18 cellular contexts compared by ENCODE assay signal in genomic region chr20:44596010-44596409, GRCh38. TPM values are rescaled to one million over a fixed set of nuclear protein-coding genes. Genes with fewer than 3 reads are reported as not detected.
DNase-seq lines count a peak whose midpoint lies in the region; ATAC-seq, FAIRE-seq and TF ChIP-seq lines count a peak whose summit lies in the region.
"Had no signal": no experiment of that assay in that cellular context is flagged by ENCODE, and none has a peak within 500 bp of the region (broad histone marks: within the 10 kb centered on the region; RNA-seq: fewer than 3 reads in every experiment).

No MANE protein-coding gene starts in this region.

- no peaks in the 10 kb centered on the region for H4K20me1 ChIP-seq in HepG2 (ENCODE audit: insufficient read depth, low read length)

- H3K27ac ChIP-seq in RWPE2 (ENCODE audit: poor library complexity, severe bottlenecking) (no peak overlapping the region), lower lobe of right lung (peak overlapping the region; percentile 5), A673 (ENCODE audit: low read depth, low read length, poor library complexity, severe bottlenecking) (no peak overlapping the region), HepG2 (ENCODE audit: extremely low read length, insufficient read depth, low read length) (no peak overlapping the region)

- H3K36me3 ChIP-seq in RWPE2 (ENCODE audit: low read depth) = no peaks in the 10 kb centered on the region
- H3K36me3 ChIP-seq in lower lobe of right lung = peaks cover 16% of the 10 kb centered on the region
- peaks cover 9% of the 10 kb centered on the region for H3K36me3 ChIP-seq in A673 (ENCODE audit: insufficient read depth, low read length, poor library complexity, severe bottlenecking)
- H3K36me3 ChIP-seq in HepG2 (replicated peaks in 1 of 2; ENCODE audit: control insufficient read depth in 1 of 2, insufficient read depth in 2 of 2, low read length in 2 of 2) = peaks cover under 1 to 12% of the 10 kb centered on the region in 2 experiments; a peak in 1 of 5 replicates

- H3K9ac ChIP-seq in HepG2 (ENCODE audit: insufficient read depth, low read depth, low read length) = no peak overlapping the region

- BruUV-seq in A673 (replicated peaks; lab: Mats Ljungman, UMichigan) (no TSS peak), HepG2 (replicated peaks; lab: Mats Ljungman, UMichigan) (no TSS peak)

- ATAC-seq in RWPE2 (ENCODE audit: low read depth) (peak; percentile 40; the same call in 2 of the 3 replicates), lower lobe of right lung (no peak), HepG2 (no peak)
- no peak for ATAC-seq in stimulated activated naive B cell treated with anti-CD40 and anti-IgM and Interleukin-4, amounts not matched to agents 10 μg/mL and 1 μg/mL and 100 μg/mL, for 72 hours (replicated peaks)
- ATAC-seq in activated naive CD4-positive, alpha-beta T cell treated with anti-CD3 and anti-CD28 coated beads, Interleukin-2, amount 50 U/mL, for 72 hours = no peak
- ATAC-seq: activated CD4-positive, CD25-positive, alpha-beta regulatory T cell treated with anti-CD3 and anti-CD28 coated beads, Interleukin-2, amount 50 U/mL, for 24 hours; GM12878 had no signal

- POLR2A ChIA-PET in A673 (lab: Charles Lee; ENCODE audit: low non-redundant PET) = no interaction called here
- POLR2A ChIA-PET in HepG2 (lab: Yijun Ruan, JAX) = no interaction called here

- CTCF ChIA-PET in A673 (lab: Charles Lee) = no interaction called here
- CTCF ChIA-PET in HepG2 (lab: Yijun Ruan, JAX; ENCODE audit: low intra/inter-chr PET ratio, low total read pairs) = no interaction called here

- peak overlapping the region; percentile 55 to 60 for H3K4me3 Mint-ChIP-seq in stimulated activated naive B cell treated with anti-CD40 and anti-IgM and Interleukin-4, amounts not matched to agents 10 μg/mL and 1 μg/mL and 100 μg/mL, for 72 hours
- H3K4me3 Mint-ChIP-seq: nephron had no signal

- H3K27me3 Mint-ChIP-seq in stimulated activated naive B cell treated with anti-CD40 and anti-IgM and Interleukin-4, amounts not matched to agents 10 μg/mL and 1 μg/mL and 100 μg/mL, for 72 hours = no peaks in the 10 kb centered on the region

- H3K27me3 ChIP-seq in RWPE2 (ENCODE audit: insufficient read depth, poor library complexity, severe bottlenecking) (no peaks in the 10 kb centered on the region), lower lobe of right lung (ENCODE audit: low read depth) (no peaks in the 10 kb centered on the region), A673 (replicated peaks; ENCODE audit: insufficient read depth, low read depth, low read length, poor library complexity) (no peaks in the 10 kb centered on the region), HepG2 (ENCODE audit: control insufficient read depth in 1 of 2, insufficient read depth in 2 of 2, low read length in 2 of 2) (no peaks in the 10 kb centered on the region)

- peaks cover 44 to 72% of the 10 kb centered on the region in 2 donors for H3K36me3 Mint-ChIP-seq in stimulated activated naive B cell treated with anti-CD40 and anti-IgM and Interleukin-4, amounts not matched to agents 10 μg/mL and 1 μg/mL and 100 μg/mL, for 72 hours
- H3K36me3 Mint-ChIP-seq in activated naive CD4-positive, alpha-beta T cell treated with anti-CD3 and anti-CD28 coated beads, Interleukin-2, amount 50 U/mL, for 72 hours = no peaks in the 10 kb centered on the region

- H3K4me3 ChIP-seq in RWPE2 (ENCODE audit: severe bottlenecking) (no peak overlapping the region), lower lobe of right lung (no peak overlapping the region), A673 (ENCODE audit: low read depth, low read length, poor library complexity, severe bottlenecking) (no peak overlapping the region), HepG2 (replicated peaks in 1 of 3; ENCODE audit: insufficient read depth in 1 of 3, low read depth in 2 of 3, low read length in 3 of 3) (no peak overlapping the region)
- H3K4me3 ChIP-seq: GM12878 had no signal

- in situ Hi-C loops in HepG2 (cut with HindIII; ENCODE audit: extremely low pct_ligation_motif_present, low pct_unique_long_range_greater_than_20kb) = no loop called here

- H3K79me2 ChIP-seq in HepG2 (ENCODE audit: insufficient read depth, low read length) = no peaks in the 10 kb centered on the region

- 92% methylated on average over 4 of the region's 4 CpGs for WGBS in HepG2 (ENCODE audit: low lambda C conversion rate)

- H3K4me2 ChIP-seq in HepG2 (ENCODE audit: low read depth, low read length) = no peak overlapping the region

- no peak for FAIRE-seq in HepG2 (lab: Jason Lieb, UNC)
- FAIRE-seq: astrocyte, D721Med, G401.6, GM12878 had no signal

- H3K4me1 Mint-ChIP-seq in stimulated activated naive B cell treated with anti-CD40 and anti-IgM and Interleukin-4, amounts not matched to agents 10 μg/mL and 1 μg/mL and 100 μg/mL, for 72 hours = peaks cover 0 to 73% of the 10 kb centered on the region in 2 donors

- no peak for TF ChIP-seq CTCF in RWPE2 (IDR thresholded peaks at IDR 0.05; ENCODE audit: poor library complexity, severe bottlenecking)
- TF ChIP-seq CTCF in lower lobe of right lung (IDR thresholded peaks at IDR 0.05) = no peak
- no peak for TF ChIP-seq CTCF in A673 (conservative IDR thresholded peaks at IDR 0.05; ENCODE audit: low read depth, low read length)
- TF ChIP-seq CTCF in HepG2 (CRISPR knock-in tag; IDR thresholded peaks at IDR 0.05) = no peak

- TF ChIP-seq POLR2A in HepG2 (IDR thresholded peaks at IDR 0.05; ENCODE audit: insufficient read depth in 1 of 2, low read depth in 2 of 2, low read length in 2 of 2) = no peak

- H3K27ac Mint-ChIP-seq in stimulated activated naive B cell treated with anti-CD40 and anti-IgM and Interleukin-4, amounts not matched to agents 10 μg/mL and 1 μg/mL and 100 μg/mL, for 72 hours = peak overlapping the region; percentile 96
- no peak overlapping the region for H3K27ac Mint-ChIP-seq in activated naive CD4-positive, alpha-beta T cell treated with anti-CD3 and anti-CD28 coated beads, Interleukin-2, amount 50 U/mL, for 72 hours
- H3K27ac Mint-ChIP-seq: nephron had no signal

- peaks cover 3% of the 10 kb centered on the region for H3K4me1 ChIP-seq in RWPE2 (ENCODE audit: insufficient read depth, poor library complexity, severe bottlenecking)
- peaks cover 62% of the 10 kb centered on the region for H3K4me1 ChIP-seq in lower lobe of right lung
- peaks cover 33% of the 10 kb centered on the region for H3K4me1 ChIP-seq in A673 (ENCODE audit: insufficient read depth, low read length, poor library complexity, severe bottlenecking)
- H3K4me1 ChIP-seq in HepG2 (ENCODE audit: insufficient read depth, low read length) = peaks cover 13% of the 10 kb centered on the region

- H3K9me3 Mint-ChIP-seq in stimulated activated naive B cell treated with anti-CD40 and anti-IgM and Interleukin-4, amounts not matched to agents 10 μg/mL and 1 μg/mL and 100 μg/mL, for 72 hours = no peaks in the 10 kb centered on the region
- no peaks in the 10 kb centered on the region for H3K9me3 Mint-ChIP-seq in activated naive CD4-positive, alpha-beta T cell treated with anti-CD3 and anti-CD28 coated beads, Interleukin-2, amount 50 U/mL, for 72 hours
- H3K9me3 Mint-ChIP-seq: nephron had no signal

- DNase-seq in HT1080 (ENCODE audit: low read depth) (peak; percentile 26), RWPE2 (ENCODE audit: low spot score) (peak; percentile 62), lower lobe of right lung (no peak), A673 (ENCODE audit: low spot score) (no peak), NCI-H2171 treated with DMSO at 0.1 percent for 48 hours (lab: John Stamatoyannopoulos, UW) (no peak), HepG2 (ENCODE audit: low spot score) (no peak)
- no peak for DNase-seq in stimulated activated naive B cell treated with anti-CD40 and anti-IgM and Interleukin-4, amounts not matched to agents 10 μg/mL and 1 μg/mL and 100 μg/mL, for 72 hours
- no peak for DNase-seq in activated naive CD4-positive, alpha-beta T cell treated with anti-CD3 and anti-CD28 coated beads, Interleukin-2, amount 50 U/mL, for 72 hours (ENCODE audit: low spot score in 2 of 2)
- DNase-seq: activated gamma-delta T cell, NCI-H2029 treated with DMSO at 0.1 percent for 48 hours, NCI-H524 treated with DMSO at 0.1 percent for 48 hours, OCI-M1 had no signal

- H2AFZ ChIP-seq in HepG2 (ENCODE audit: low read length) = no peak overlapping the region

- intact Hi-C loops in lower lobe of right lung (cut with DNase I) (no loop called here), A673 (cut with micrococcal nuclease; ENCODE audit: unreplicated experiment) (loop anchor here (5.0 kb wide), 1 partner anchor 74 kb away; the partner anchor contains the start of gene SERINC3), HepG2 (cut with micrococcal nuclease; ENCODE audit: unreplicated experiment) (no loop called here)

- TF ChIP-seq RAD21 in HepG2 (CRISPR knock-in tag; IDR thresholded peaks at IDR 0.05) = no peak

- H3K9me3 ChIP-seq in RWPE2 (ENCODE audit: severe bottlenecking) (no peaks in the 10 kb centered on the region), lower lobe of right lung (no peaks in the 10 kb centered on the region), A673 (ENCODE audit: low read depth, low read length, poor library complexity, severe bottlenecking) (no peaks in the 10 kb centered on the region), HepG2 (ENCODE audit: low read length) (no peaks in the 10 kb centered on the region)

- TF ChIP-seq EP300 in HepG2 (IDR thresholded peaks at IDR 0.05; ENCODE audit: low read depth in 2 of 2, low read length in 2 of 2) (no peak), HepG2 (CRISPR knock-in tag; IDR thresholded peaks at IDR 0.05; ENCODE audit: borderline replicate concordance) (no peak)

RNA-seq across cellular contexts. Expression of gene PKIG, which starts 13.6 kb away (rescaled TPM):
- 18.2 and 19.2 TPM in 2 replicates for total RNA-seq in HT1080 (2014; rRNA removed; shearing (Covaris generic))
- 19.7 and 19.8 TPM in 2 replicates for polyA plus RNA-seq in HT1080 (2015; cell fraction: cytosol; rRNA removed)
- 5.8 and 6.3 TPM in 2 replicates for polyA plus RNA-seq in HT1080 (2015; cell fraction: nucleus; rRNA removed)
- total RNA-seq in lower lobe of right lung = 61.6 TPM
- 58.5 and 64.9 TPM in 2 replicates for total RNA-seq in A673 (2021)
- total RNA-seq in HepG2 (2016; rRNA removed; fragmentation: Illumina TruSeq; extraction: Trizol) = 44.5 and 47.6 TPM in 2 replicates
- 153 and 165 TPM in 2 replicates for total RNA-seq in HepG2 (2016; cell fraction: cytosol; rRNA removed; fragmentation: Illumina TruSeq; extraction: Trizol; ENCODE audit: low read depth)
- 46.5 and 47.5 TPM in 2 replicates for total RNA-seq in HepG2 (2016; cell fraction: insoluble cytoplasmic fraction; rRNA removed; fragmentation: Illumina TruSeq; extraction: Trizol)
- 152 and 172 TPM in 2 replicates for total RNA-seq in HepG2 (2016; cell fraction: membrane; rRNA removed; fragmentation: Illumina TruSeq; extraction: Trizol)
- total RNA-seq in HepG2 (2016; cell fraction: nucleus; rRNA removed; fragmentation: Illumina TruSeq; extraction: Trizol) = 15.9 and 17.5 TPM in 2 replicates
- 30.8 and 31.0 TPM in 2 replicates for polyA plus RNA-seq in HepG2 (2011; rRNA removed)
- polyA plus RNA-seq in HepG2 (2011; cell fraction: cytosol; rRNA removed) = 38.5 and 44.2 TPM in 2 replicates
- 16.9 and 18.1 TPM in 2 replicates for polyA plus RNA-seq in HepG2 (2011; cell fraction: nucleus; rRNA removed)
- 31.8 and 34.8 TPM in 2 replicates for polyA plus RNA-seq in HepG2 (2012)
- 204 and 234 TPM in 2 replicates for polyA plus RNA-seq in HepG2 (2016; cell fraction: cytosol; fragmentation: Illumina TruSeq; extraction: Trizol; ENCODE audit: low read depth)
- 54.1 and 61.3 TPM in 2 replicates for polyA plus RNA-seq in HepG2 (2016; cell fraction: insoluble cytoplasmic fraction; fragmentation: Illumina TruSeq; extraction: Trizol; ENCODE audit: low read depth)
- 173 and 198 TPM in 2 replicates for polyA plus RNA-seq in HepG2 (2016; cell fraction: membrane; fragmentation: Illumina TruSeq; extraction: Trizol; ENCODE audit: low read depth)
- polyA plus RNA-seq in HepG2 (2016; cell fraction: nucleus; fragmentation: Illumina TruSeq; extraction: Trizol; ENCODE audit: insufficient read depth, low read depth) = 31.1 and 35.7 TPM in 2 replicates
- polyA minus RNA-seq in HepG2 (2011; rRNA and poly(A)+ RNA removed; ENCODE audit: low replicate concordance) = 5.9 and 22.6 TPM in 2 replicates
- 13.4 and 14.9 TPM in 2 replicates for polyA minus RNA-seq in HepG2 (2011; cell fraction: cytosol; rRNA and poly(A)+ RNA removed)
- 9.3 and 9.9 TPM in 2 replicates for polyA minus RNA-seq in HepG2 (2011; cell fraction: nucleus; rRNA and poly(A)+ RNA removed)
- total RNA-seq in activated naive CD4-positive, alpha-beta T cell treated with anti-CD3 and anti-CD28 coated beads, Interleukin-2, amount 50 U/mL, for 72 hours = 10 to 100 TPM in 1 of 2 donors, 1 to 10 TPM in 1; 2.0 to 10.5 TPM

RNA-seq across cellular contexts. Expression of gene ADA, which starts 55.5 kb away (rescaled TPM):
- 7.8 and 10.3 TPM in 2 replicates for total RNA-seq in HT1080 (2014; rRNA removed; shearing (Covaris generic))
- 23.2 and 26.9 TPM in 2 replicates for polyA plus RNA-seq in HT1080 (2015; cell fraction: cytosol; rRNA removed)
- polyA plus RNA-seq in HT1080 (2015; cell fraction: nucleus; rRNA removed) = 24.4 and 26.9 TPM in 2 replicates
- total RNA-seq in lower lobe of right lung (7.7 TPM), A673 (2021) (19.3 and 27.2 TPM in 2 replicates), HepG2 (2016; rRNA removed; fragmentation: Illumina TruSeq; extraction: Trizol) (2.5 and 2.7 TPM in 2 replicates)
- 1.3 and 2.8 TPM in 2 replicates for total RNA-seq in HepG2 (2016; cell fraction: cytosol; rRNA removed; fragmentation: Illumina TruSeq; extraction: Trizol; ENCODE audit: low read depth)
- 2.0 and 2.9 TPM in 2 replicates for total RNA-seq in HepG2 (2016; cell fraction: insoluble cytoplasmic fraction; rRNA removed; fragmentation: Illumina TruSeq; extraction: Trizol)
- total RNA-seq in HepG2 (2016; cell fraction: membrane; rRNA removed; fragmentation: Illumina TruSeq; extraction: Trizol) = 1.9 and 2.5 TPM in 2 replicates
- 1.4 and 1.6 TPM in 2 replicates for total RNA-seq in HepG2 (2016; cell fraction: nucleus; rRNA removed; fragmentation: Illumina TruSeq; extraction: Trizol)
- polyA plus RNA-seq in HepG2 (2011; rRNA removed) = 9.8 and 11.3 TPM in 2 replicates
- 9.6 and 12.4 TPM in 2 replicates for polyA plus RNA-seq in HepG2 (2011; cell fraction: cytosol; rRNA removed)
- 13.3 and 16.8 TPM in 2 replicates for polyA plus RNA-seq in HepG2 (2011; cell fraction: nucleus; rRNA removed)
- 5.1 and 6.0 TPM in 2 replicates for polyA plus RNA-seq in HepG2 (2012)
- 2.7 and 3.0 TPM in 2 replicates for polyA plus RNA-seq in HepG2 (2016; cell fraction: cytosol; fragmentation: Illumina TruSeq; extraction: Trizol; ENCODE audit: low read depth)
- polyA plus RNA-seq in HepG2 (2016; cell fraction: insoluble cytoplasmic fraction; fragmentation: Illumina TruSeq; extraction: Trizol; ENCODE audit: low read depth) = 4.0 and 4.3 TPM in 2 replicates
- polyA plus RNA-seq in HepG2 (2016; cell fraction: membrane; fragmentation: Illumina TruSeq; extraction: Trizol; ENCODE audit: low read depth) = 3.2 TPM in 2 replicates
- polyA plus RNA-seq in HepG2 (2016; cell fraction: nucleus; fragmentation: Illumina TruSeq; extraction: Trizol; ENCODE audit: insufficient read depth, low read depth) = 4.3 and 4.8 TPM in 2 replicates
- 7.0 and 23.8 TPM in 2 replicates for polyA minus RNA-seq in HepG2 (2011; rRNA and poly(A)+ RNA removed; ENCODE audit: low replicate concordance)
- 2.5 and 2.9 TPM in 2 replicates for polyA minus RNA-seq in HepG2 (2011; cell fraction: cytosol; rRNA and poly(A)+ RNA removed)
- polyA minus RNA-seq in HepG2 (2011; cell fraction: nucleus; rRNA and poly(A)+ RNA removed) = 2.5 and 2.8 TPM in 2 replicates
- total RNA-seq in activated naive CD4-positive, alpha-beta T cell treated with anti-CD3 and anti-CD28 coated beads, Interleukin-2, amount 50 U/mL, for 72 hours = 10 to 100 TPM; 33.4 to 54.9 TPM

Comparison
In these comparisons a context has a peak if more than half of its experiments do, and no peak if none do; other contexts are left out.
1. DNase-seq: peak in HT1080 (single experiment) and RWPE2 (single experiment); none in lower lobe of right lung (single experiment), stimulated activated naive B cell treated with anti-CD40 and anti-IgM and Interleukin-4, amounts not matched to agents 10 μg/mL and 1 μg/mL and 100 μg/mL, for 72 hours (single experiment), A673 (single experiment), NCI-H2171 treated with DMSO at 0.1 percent for 48 hours (single experiment), HepG2 (single experiment) and activated naive CD4-positive, alpha-beta T cell treated with anti-CD3 and anti-CD28 coated beads, Interleukin-2, amount 50 U/mL, for 72 hours (0 of 2).